Comparison of ENCODE assay signal across 22 cellular contexts in genomic region chr2:10245661-10246060, GRCh38. TPM values are rescaled to one million over a fixed set of nuclear protein-coding genes. Genes with fewer than 3 reads are reported as not detected.
DNase-seq lines count a peak whose midpoint lies in the region; ATAC-seq and TF ChIP-seq lines count a peak whose summit lies in the region.
"Had no signal": no experiment of that assay in that cellular context is flagged by ENCODE, and none has a peak within 500 bp of the region (broad histone marks: within the 10 kb centered on the region; RNA-seq: fewer than 3 reads in every experiment).

No MANE protein-coding gene starts in this region.

- intact Hi-C loops in upper lobe of right lung (cut with DNase I) = no loop called here

- H3K36me3 Mint-ChIP-seq in activated CD8-positive, alpha-beta memory T cell treated with anti-CD3 and anti-CD28 coated beads, Interleukin-2, amount 10 ng/mL, durations not matched to agents 7 days and 5 days = peaks cover 6% of the 10 kb centered on the region
- no peaks in the 10 kb centered on the region for H3K36me3 Mint-ChIP-seq in WTC11
- no peaks in the 10 kb centered on the region for H3K36me3 Mint-ChIP-seq in nephron progenitor cell (ENCODE audit: low read depth)
- H3K36me3 Mint-ChIP-seq: CD8-positive, alpha-beta T cell had no signal

- ATAC-seq in activated CD8-positive, alpha-beta memory T cell treated with anti-CD3 and anti-CD28 coated beads, Interleukin-2, amount 10 ng/mL, durations not matched to agents 7 days and 5 days = no peak
- ATAC-seq in WTC11 (no peak), upper lobe of right lung (no peak), GM18868 (IDR thresholded peaks at IDR 0.05; ENCODE audit: unreplicated experiment) (no peak)
- ATAC-seq: CD8-positive, alpha-beta T cell had no signal

- H3K27me3 ChIP-seq in upper lobe of right lung = no peaks in the 10 kb centered on the region
- H3K27me3 ChIP-seq: BLaER1, Peyer's patch had no signal

- H3K36me3 ChIP-seq in upper lobe of right lung = no peaks in the 10 kb centered on the region
- H3K36me3 ChIP-seq: BLaER1, Peyer's patch had no signal

- DNase-seq in activated CD8-positive, alpha-beta memory T cell treated with anti-CD3 and anti-CD28 coated beads, Interleukin-2, amount 50 U/mL, for 4 hours = peak; percentile 4
- no peak for DNase-seq in activated CD8-positive, alpha-beta memory T cell treated with anti-CD3 and anti-CD28 coated beads, Interleukin-2, amount 10 ng/mL, durations not matched to agents 7 days and 5 days
- peak; percentile 5 for DNase-seq in WTC11 (ENCODE audit: low spot score)
- peak; percentile 0 for DNase-seq in nephron progenitor cell
- peak; percentile 38 for DNase-seq in upper lobe of right lung
- DNase-seq in occipital lobe (lab: John Stamatoyannopoulos, UW) = no peak
- DNase-seq in DMS153 (lab: John Stamatoyannopoulos, UW) = no peak
- DNase-seq: ACHN, GM23248, H9, NCI-H1092 treated with DMSO at 0.1 percent for 48 hours, NCI-H146, NCI-H2029, NCI-H226, NCI-H510A treated with DMSO at 0.1 percent for 48 hours, NCI-H82 had no signal

- H3K4me1 ChIP-seq in upper lobe of right lung = no peaks in the 10 kb centered on the region
- H3K4me1 ChIP-seq: BLaER1, Peyer's patch had no signal

- H3K4me1 Mint-ChIP-seq in activated CD8-positive, alpha-beta memory T cell treated with anti-CD3 and anti-CD28 coated beads, Interleukin-2, amount 10 ng/mL, durations not matched to agents 7 days and 5 days = no peaks in the 10 kb centered on the region
- H3K4me1 Mint-ChIP-seq in WTC11 (no peaks in the 10 kb centered on the region), nephron progenitor cell (peaks cover 4% of the 10 kb centered on the region)
- H3K4me1 Mint-ChIP-seq: H9 had no signal

- H3K27ac ChIP-seq in upper lobe of right lung = no peak overlapping the region
- H3K27ac ChIP-seq: 22Rv1, BLaER1, GM23248, KMS-11, Peyer's patch had no signal

- POLR2A ChIA-PET in WTC11 (lab: Charles Lee) = no interaction called here

- no peak overlapping the region for H3K27ac Mint-ChIP-seq in activated CD8-positive, alpha-beta memory T cell treated with anti-CD3 and anti-CD28 coated beads, Interleukin-2, amount 10 ng/mL, durations not matched to agents 7 days and 5 days
- H3K27ac Mint-ChIP-seq in WTC11 = no peak overlapping the region
- H3K27ac Mint-ChIP-seq in nephron progenitor cell = no peak overlapping the region
- H3K27ac Mint-ChIP-seq: CD8-positive, alpha-beta T cell; H9 had no signal

- CTCF ChIA-PET in activated CD8-positive, alpha-beta memory T cell treated with anti-CD3 and anti-CD28 coated beads, Interleukin-2, amount 10 ng/mL, durations not matched to agents 7 days and 5 days (lab: Charles Lee) = no interaction called here
- CTCF ChIA-PET in WTC11 (lab: Charles Lee) = no interaction called here

- H3K27me3 Mint-ChIP-seq in activated CD8-positive, alpha-beta memory T cell treated with anti-CD3 and anti-CD28 coated beads, Interleukin-2, amount 10 ng/mL, durations not matched to agents 7 days and 5 days = peaks cover 9% of the 10 kb centered on the region
- no peaks in the 10 kb centered on the region for H3K27me3 Mint-ChIP-seq in WTC11 (ENCODE audit: low read depth)
- peaks cover 12% of the 10 kb centered on the region for H3K27me3 Mint-ChIP-seq in nephron progenitor cell (ENCODE audit: low read depth, poor library complexity)

- no peak for TF ChIP-seq CTCF in WTC11 (IDR thresholded peaks at IDR 0.05)
- no peak for TF ChIP-seq CTCF in nephron progenitor cell (IDR thresholded peaks at IDR 0.05)
- no peak for TF ChIP-seq CTCF in upper lobe of right lung (IDR thresholded peaks at IDR 0.05)

- peaks cover 8% of the 10 kb centered on the region for H3K9me3 Mint-ChIP-seq in activated CD8-positive, alpha-beta memory T cell treated with anti-CD3 and anti-CD28 coated beads, Interleukin-2, amount 10 ng/mL, durations not matched to agents 7 days and 5 days (ENCODE audit: low read depth)
- H3K9me3 Mint-ChIP-seq in WTC11 (peaks cover 10% of the 10 kb centered on the region), nephron progenitor cell (peaks cover 19% of the 10 kb centered on the region)

- peaks cover 7% of the 10 kb centered on the region for H3K9me3 ChIP-seq in upper lobe of right lung

- H3K4me3 Mint-ChIP-seq in activated CD8-positive, alpha-beta memory T cell treated with anti-CD3 and anti-CD28 coated beads, Interleukin-2, amount 10 ng/mL, durations not matched to agents 7 days and 5 days = no peak overlapping the region
- H3K4me3 Mint-ChIP-seq in WTC11 = no peak overlapping the region
- no peak overlapping the region for H3K4me3 Mint-ChIP-seq in nephron progenitor cell
- H3K4me3 Mint-ChIP-seq: CD8-positive, alpha-beta T cell; H9 had no signal

- no peak overlapping the region for H3K4me3 ChIP-seq in upper lobe of right lung
- H3K4me3 ChIP-seq: BLaER1, GM23248, Peyer's patch had no signal

TF ChIP-seq in WTC11, 78 proteins besides CTCF, POLR2A, EP300 and RAD21:
- TF ChIP-seq MYBL2 (CRISPR knock-in tag; IDR thresholded peaks at IDR 0.05) (no peak), PREB (CRISPR knock-in tag; IDR thresholded peaks at IDR 0.05; ENCODE audit: borderline replicate concordance) (no peak), NR3C1 (CRISPR knock-in tag; conservative IDR thresholded peaks at IDR 0.05; ENCODE audit: low read depth) (no peak), ZNF138 (CRISPR knock-in tag; conservative IDR thresholded peaks at IDR 0.05) (no peak), PRRX2 (CRISPR knock-in tag; IDR thresholded peaks at IDR 0.05) (no peak), ZNF425 (CRISPR knock-in tag; conservative IDR thresholded peaks at IDR 0.05) (no peak), ZSCAN18 (CRISPR knock-in tag; IDR thresholded peaks at IDR 0.05) (no peak)

RNA-seq across cellular contexts. Expression of gene HPCAL1, which starts 57.0 kb away (rescaled TPM):
- total RNA-seq in activated CD8-positive, alpha-beta memory T cell treated with anti-CD3 and anti-CD28 coated beads, Interleukin-2, amount 10 ng/mL, durations not matched to agents 7 days and 5 days = 10 to 100 TPM; 29.0 to 47.0 TPM
- total RNA-seq in WTC11 (2021) (10.5 to 12.4 TPM (median 11.8 TPM) in 3 replicates), upper lobe of right lung (160 TPM), occipital lobe (19.0 TPM)

Comparison
In these comparisons a context has a peak if more than half of its experiments do, and no peak if none do; other contexts are left out.
1. DNase-seq: peak in activated CD8-positive, alpha-beta memory T cell treated with anti-CD3 and anti-CD28 coated beads, Interleukin-2, amount 50 U/mL, for 4 hours (single experiment), WTC11 (single experiment), nephron progenitor cell (single experiment) and upper lobe of right lung (single experiment); none in activated CD8-positive, alpha-beta memory T cell treated with anti-CD3 and anti-CD28 coated beads, Interleukin-2, amount 10 ng/mL, durations not matched to agents 7 days and 5 days (single experiment), occipital lobe (single experiment) and DMS153 (single experiment).